Comparison of ENCODE assay signal across 18 cellular contexts in genomic region chr10:4199196-4199595, GRCh38.
DNase-seq lines count a peak whose midpoint lies in the region; ATAC-seq, FAIRE-seq and TF ChIP-seq lines count a peak whose summit lies in the region.
"Had no signal": no experiment of that assay in that cellular context is flagged by ENCODE, and none has a peak within 500 bp of the region (broad histone marks: within the 10 kb centered on the region; RNA-seq: fewer than 3 reads in every experiment).

No MANE protein-coding gene starts in this region.

- H3K9me3 ChIP-seq in lower lobe of right lung: no peaks in the 10 kb centered on the region
- H3K9me3 ChIP-seq: Caco-2 had no signal

- intact Hi-C loops in lower lobe of right lung (cut with DNase I): no loop called here

- peak; percentile 35 for ATAC-seq in foreskin keratinocyte
- no peak for ATAC-seq in lower lobe of right lung
- ATAC-seq: GM12878 had no signal

- no peak for TF ChIP-seq CTCF in RWPE1 (conservative IDR thresholded peaks at IDR 0.05; ENCODE audit: low read depth)
- no peak for TF ChIP-seq CTCF in bronchial epithelial cell (IDR thresholded peaks at IDR 0.05; ENCODE audit: insufficient read depth, low read length, severe bottlenecking)
- no peak for TF ChIP-seq CTCF in foreskin keratinocyte (conservative IDR thresholded peaks at IDR 0.05)
- TF ChIP-seq CTCF in GM10266 (IDR thresholded peaks at IDR 0.05; ENCODE audit: control insufficient read depth, insufficient read depth, low read depth, missing control alignments): no peak
- TF ChIP-seq CTCF in lower lobe of right lung (IDR thresholded peaks at IDR 0.05): no peak

- DNase-seq in RWPE1 (ENCODE audit: low spot score): peak; percentile 20
- DNase-seq in bronchial epithelial cell (ENCODE audit: low read depth): peak; percentile 16
- peak in 1 of 2 donors; percentile 75 for DNase-seq in foreskin keratinocyte
- no peak for DNase-seq in GM10266 (ENCODE audit: extremely low spot score)
- DNase-seq in lower lobe of right lung: no peak
- DNase-seq in NCI-H128 (lab: John Stamatoyannopoulos, UW; ENCODE audit: unreplicated experiment): no peak
- DNase-seq: C1 segment of cervical spinal cord; Caco-2; CD4-positive, alpha-beta memory T cell; DMS153; DND-41; GM23248; H7; HCEC 1CT had no signal

- H3K4me3 ChIP-seq in bronchial epithelial cell (ENCODE audit: low read depth, low read length): no peak overlapping the region
- H3K4me3 ChIP-seq in lower lobe of right lung: no peak overlapping the region
- H3K4me3 ChIP-seq: GM12878, GM23248 had no signal

- H3K4me1 ChIP-seq in foreskin keratinocyte: peaks cover 7% of the 10 kb centered on the region
- H3K4me1 ChIP-seq in lower lobe of right lung: peaks cover 10% of the 10 kb centered on the region
- H3K4me1 ChIP-seq: Caco-2 had no signal

- CTCF ChIA-PET in RWPE1 (lab: Yijun Ruan, JAX): interaction anchor here (0.6 to 0.7 kb wide), 2 partner anchors 280 to 450 kb away, joined by 3 to 7 read pairs; no protein-coding TSS in a partner anchor

- H3K27me3 ChIP-seq in bronchial epithelial cell (ENCODE audit: control insufficient read depth, insufficient read depth, low read length) (no peaks in the 10 kb centered on the region), foreskin keratinocyte (no peaks in the 10 kb centered on the region), lower lobe of right lung (ENCODE audit: low read depth) (no peaks in the 10 kb centered on the region)

- FAIRE-seq in bronchial epithelial cell (lab: Jason Lieb, UNC): no peak
- FAIRE-seq: G401.6, GM12878, GM19239, H1 had no signal

- H3K36me3 ChIP-seq in bronchial epithelial cell (ENCODE audit: control insufficient read depth, insufficient read depth, low read length) (no peaks in the 10 kb centered on the region), lower lobe of right lung (no peaks in the 10 kb centered on the region)

- H3K27ac ChIP-seq in RWPE1 (no peak overlapping the region), foreskin keratinocyte (no peak overlapping the region), lower lobe of right lung (no peak overlapping the region)
- H3K27ac ChIP-seq: GM23248 had no signal

- POLR2A ChIA-PET in RWPE1 (lab: Yijun Ruan, JAX; ENCODE audit: low non-redundant PET): no interaction called here

Comparison
In these comparisons a context has a peak if more than half of its experiments do, and no peak if none do; other contexts are left out.
1. DNase-seq: peak in RWPE1 (single experiment) and bronchial epithelial cell (single experiment); none in GM10266 (single experiment), lower lobe of right lung (single experiment) and NCI-H128 (single experiment).